In the genomic region with DNA sequence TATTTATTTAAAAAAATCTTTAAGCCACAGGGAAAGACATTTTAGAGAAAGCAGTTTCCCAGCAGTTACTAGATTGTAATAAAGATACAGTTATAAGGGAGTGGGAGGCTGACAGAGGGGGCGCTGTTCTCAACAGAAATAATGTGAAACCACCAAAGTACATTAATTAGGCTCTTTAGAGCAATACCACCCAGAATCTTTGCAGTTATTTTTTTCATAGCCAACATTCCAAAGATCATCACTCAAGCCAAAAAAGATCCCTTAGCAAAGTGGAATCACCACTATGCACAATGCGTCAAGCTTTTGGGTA, we compare ENCODE assay signal across 16 cellular contexts.
A peak's percentile ranks its signal among the peaks of the same experiment; 100 is the strongest.
DNase-seq lines count a peak whose midpoint lies in the region; ATAC-seq, FAIRE-seq and TF ChIP-seq lines count a peak whose summit lies in the region.
"Had no signal": no experiment of that assay in that cellular context is flagged by ENCODE, and none has a peak within 500 bp of the region (broad histone marks: within the 10 kb centered on the region; RNA-seq: fewer than 3 reads in every experiment).

No MANE protein-coding gene starts in this region.

- TF ChIP-seq POLR2A in GM12891 (IDR thresholded peaks at IDR 0.05; ENCODE audit: low read depth, low read length), result no peak

- no peaks in the 10 kb centered on the region for H3K9me3 ChIP-seq in NT2/D1 (ENCODE audit: insufficient read depth, low read length)
- no peaks in the 10 kb centered on the region for H3K9me3 ChIP-seq in endocrine pancreas (ENCODE audit: control insufficient read depth, low read length)
- H3K9me3 ChIP-seq: colonic mucosa had no signal

- H3K27me3 Mint-ChIP-seq in HFFc6 (ENCODE audit: insufficient read depth), result no peaks in the 10 kb centered on the region
- H3K27me3 Mint-ChIP-seq: activated T-helper 17 cell treated with anti-CD3 and anti-CD28 coated beads, Interleukin-2, amount 50 U/mL, for 72 hours; CD4-positive, CD25-positive, alpha-beta regulatory T cell; stimulated activated memory B cell treated with anti-CD40 and anti-IgM and Interleukin-4, amounts not matched to agents 10 μg/mL and 1 μg/mL and 100 μg/mL, for 72 hours had no signal

- H3K4me3 Mint-ChIP-seq in HFFc6, result no peak overlapping the region
- H3K4me3 Mint-ChIP-seq: activated T-helper 17 cell treated with anti-CD3 and anti-CD28 coated beads, Interleukin-2, amount 50 U/mL, for 72 hours; CD4-positive, CD25-positive, alpha-beta regulatory T cell; stimulated activated memory B cell treated with anti-CD40 and anti-IgM and Interleukin-4, amounts not matched to agents 10 μg/mL and 1 μg/mL and 100 μg/mL, for 72 hours had no signal

- peaks cover 30% of the 10 kb centered on the region for H3K9me3 Mint-ChIP-seq in HFFc6

- H3K9ac ChIP-seq in NT2/D1 (ENCODE audit: insufficient read length, low read depth) (no peak overlapping the region), endocrine pancreas (ENCODE audit: control insufficient read depth, insufficient read depth, low read length) (no peak overlapping the region)

- H3K4me1 ChIP-seq in NT2/D1 (ENCODE audit: insufficient read depth, insufficient read length) (no peaks in the 10 kb centered on the region), endocrine pancreas (ENCODE audit: control insufficient read depth, insufficient read depth, low read length) (no peaks in the 10 kb centered on the region)
- H3K4me1 ChIP-seq: colonic mucosa had no signal

- no peak for FAIRE-seq in GM12891 (lab: Jason Lieb, UNC)

- H3K27ac Mint-ChIP-seq in HFFc6, result no peak overlapping the region
- H3K27ac Mint-ChIP-seq: activated T-helper 17 cell treated with anti-CD3 and anti-CD28 coated beads, Interleukin-2, amount 50 U/mL, for 72 hours; CD4-positive, CD25-positive, alpha-beta regulatory T cell; stimulated activated memory B cell treated with anti-CD40 and anti-IgM and Interleukin-4, amounts not matched to agents 10 μg/mL and 1 μg/mL and 100 μg/mL, for 72 hours had no signal

- H3K4me1 Mint-ChIP-seq in HFFc6 (ENCODE audit: low read depth), result no peaks in the 10 kb centered on the region
- H3K4me1 Mint-ChIP-seq: activated T-helper 17 cell treated with anti-CD3 and anti-CD28 coated beads, Interleukin-2, amount 50 U/mL, for 72 hours; CD4-positive, CD25-positive, alpha-beta regulatory T cell; stimulated activated memory B cell treated with anti-CD40 and anti-IgM and Interleukin-4, amounts not matched to agents 10 μg/mL and 1 μg/mL and 100 μg/mL, for 72 hours had no signal

- DNase-seq in NT2/D1 (ENCODE audit: low read depth, low spot score), result peak; percentile 1
- DNase-seq in retinal pigment epithelial cell (ENCODE audit: low read depth), result no peak
- DNase-seq in activated gamma-delta T cell (lab: John Stamatoyannopoulos, UW), result no peak
- no peak for DNase-seq in COLO829 (ENCODE audit: low spot score)
- no peak for DNase-seq in GM12891 (ENCODE audit: insufficient read length, low spot score)
- no peak for DNase-seq in HFFc6
- DNase-seq: CD4-positive, CD25-positive, alpha-beta regulatory T cell; colonic mucosa; GF-D8 had no signal

- H3K36me3 ChIP-seq in NT2/D1 (ENCODE audit: insufficient read depth, insufficient read length, low read length) (no peaks in the 10 kb centered on the region), endocrine pancreas (ENCODE audit: control insufficient read depth, insufficient read depth, low read length) (no peaks in the 10 kb centered on the region)
- H3K36me3 ChIP-seq: colonic mucosa had no signal

- no peak overlapping the region for H3K4me3 ChIP-seq in NT2/D1 (ENCODE audit: insufficient read length, low read depth)
- H3K4me3 ChIP-seq in endocrine pancreas (ENCODE audit: control insufficient read depth, insufficient read depth, low read length), result peak overlapping the region; percentile 61
- H3K4me3 ChIP-seq in retinal pigment epithelial cell (ENCODE audit: low read length), result no peak overlapping the region
- H3K4me3 ChIP-seq: colonic mucosa, lung had no signal

- H3K27me3 ChIP-seq in NT2/D1 (ENCODE audit: insufficient read depth, insufficient read length) (no peaks in the 10 kb centered on the region), endocrine pancreas (ENCODE audit: control insufficient read depth, insufficient read depth, low read length) (no peaks in the 10 kb centered on the region)
- H3K27me3 ChIP-seq: colonic mucosa had no signal

- no peaks in the 10 kb centered on the region for H3K36me3 Mint-ChIP-seq in HFFc6 (ENCODE audit: low read depth)
- H3K36me3 Mint-ChIP-seq: CD4-positive, CD25-positive, alpha-beta regulatory T cell; stimulated activated memory B cell treated with anti-CD40 and anti-IgM and Interleukin-4, amounts not matched to agents 10 μg/mL and 1 μg/mL and 100 μg/mL, for 72 hours had no signal

- TF ChIP-seq CTCF in retinal pigment epithelial cell (conservative IDR thresholded peaks at IDR 0.05; ENCODE audit: low read depth, low read length) (peak; percentile 59), HFFc6 (IDR thresholded peaks at IDR 0.05) (no peak; the same call in 1 of the 2 replicates)

- peak; percentile 26 for ATAC-seq in GM18867 (IDR thresholded peaks at IDR 0.05; ENCODE audit: unreplicated experiment)
- ATAC-seq: activated T-helper 17 cell treated with anti-CD3 and anti-CD28 coated beads, Interleukin-2, amount 50 U/mL, for 72 hours; Right ventricle myocardium inferior; sciatic nerve; stimulated activated memory B cell treated with anti-CD40 and anti-IgM and Interleukin-4, amounts not matched to agents 10 μg/mL and 1 μg/mL and 100 μg/mL, for 72 hours had no signal

TF ChIP-seq in GM12891, 5 proteins besides CTCF, POLR2A, EP300 and RAD21:
- TF ChIP-seq POU2F2 (IDR thresholded peaks at IDR 0.05; ENCODE audit: low read depth, low read length) (no peak), SPI1 (IDR thresholded peaks at IDR 0.05; ENCODE audit: low read depth, low read length) (no peak), PAX5 (IDR thresholded peaks at IDR 0.05; ENCODE audit: insufficient read depth, low read length, severe bottlenecking) (no peak), POLR2AphosphoS5 (IDR thresholded peaks at IDR 0.05; ENCODE audit: low read depth, low read length) (no peak), TAF1 (IDR thresholded peaks at IDR 0.05; ENCODE audit: low read depth, low read length) (no peak)
